ENCODE assay signal across 24 cellular contexts in the genomic region with DNA sequence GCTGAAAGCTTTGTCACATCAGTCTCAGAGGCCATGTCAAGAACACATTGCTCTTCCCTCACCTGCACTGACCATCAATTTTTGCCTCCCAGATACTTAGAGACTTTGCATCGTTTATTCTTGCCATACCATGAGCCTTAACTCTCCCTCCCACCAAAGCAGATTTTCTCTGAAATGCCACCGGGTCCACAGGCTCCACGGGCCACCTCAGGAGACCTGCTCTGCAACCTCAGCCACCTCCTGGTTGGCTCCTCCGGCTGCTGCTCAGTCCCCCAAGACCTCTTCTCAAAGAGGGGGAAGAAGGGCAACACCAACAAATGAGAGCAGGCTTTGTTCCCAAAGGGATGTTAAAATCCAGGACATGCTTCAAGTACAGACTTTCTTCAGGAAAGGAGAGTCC.
"Had no signal": no experiment of that assay in that cellular context is flagged by ENCODE, and none has a peak within 500 bp of the region (broad histone marks: within the 10 kb centered on the region; RNA-seq: fewer than 3 reads in every experiment).

No MANE protein-coding gene starts in this region.

- H3K9me3 ChIP-seq: colonic mucosa, esophagus muscularis mucosa, esophagus squamous epithelium, gastrocnemius medialis, gastroesophageal sphincter, heart left ventricle, heart right ventricle had no signal

- H3K4me3 Mint-ChIP-seq: dendritic cell treated with granulocyte-macrophage colony-stimulating factor and Interleukin-4, amounts not matched to agents 40 ng/mL and 50 ng/mL, for 4 days; effector memory CD8-positive, alpha-beta T cell; endodermal cell had no signal

- DNase-seq: colonic mucosa; cortex of kidney; dermis blood vessel endothelial cell; dorsolateral prefrontal cortex; effector CD4-positive, alpha-beta T cell; effector CD8-positive, alpha-beta T cell; effector memory CD4-positive, alpha-beta T cell; effector memory CD8-positive, alpha-beta T cell; endodermal cell; erythroblast; esophagus squamous epithelium; foreskin fibroblast; foreskin keratinocyte; foreskin melanocyte; gastrocnemius medialis; glutamatergic neuron; head of caudate nucleus; heart left ventricle; heart right ventricle had no signal

- H3K4me3 ChIP-seq: colonic mucosa, coronary artery, dorsolateral prefrontal cortex, esophagus muscularis mucosa, esophagus squamous epithelium, gastrocnemius medialis, gastroesophageal sphincter, heart left ventricle, heart right ventricle had no signal

- H3K4me1 ChIP-seq: colonic mucosa, esophagus squamous epithelium, foreskin keratinocyte, gastrocnemius medialis had no signal

- ATAC-seq: effector memory CD8-positive, alpha-beta T cell; foreskin keratinocyte; gastrocnemius medialis; gastroesophageal sphincter; heart right ventricle had no signal

- H3K4me1 Mint-ChIP-seq: endodermal cell had no signal

- H3K9me3 Mint-ChIP-seq: effector memory CD8-positive, alpha-beta T cell had no signal

- H3K27ac Mint-ChIP-seq: dendritic cell treated with granulocyte-macrophage colony-stimulating factor and Interleukin-4, amounts not matched to agents 40 ng/mL and 50 ng/mL, for 4 days; effector memory CD8-positive, alpha-beta T cell; endodermal cell had no signal

- H3K36me3 ChIP-seq: colonic mucosa, esophagus muscularis mucosa, esophagus squamous epithelium, gastrocnemius medialis, gastroesophageal sphincter, heart left ventricle, heart right ventricle had no signal

- H3K27ac ChIP-seq: colonic mucosa, coronary artery, dorsolateral prefrontal cortex, epithelial cell of prostate, esophagus muscularis mucosa, esophagus squamous epithelium, foreskin keratinocyte, gastrocnemius medialis, gastroesophageal sphincter, heart left ventricle, heart right ventricle had no signal

- H3K27me3 Mint-ChIP-seq: dendritic cell treated with granulocyte-macrophage colony-stimulating factor and Interleukin-4, amounts not matched to agents 40 ng/mL and 50 ng/mL, for 4 days; effector memory CD8-positive, alpha-beta T cell had no signal

- H3K27me3 ChIP-seq: colonic mucosa, dorsolateral prefrontal cortex, gastrocnemius medialis, gastroesophageal sphincter, heart left ventricle, heart right ventricle had no signal
